Comparison of ENCODE assay signal across 8 cellular contexts in genomic region chr2:96485751-96486643, GRCh38. TPM values are rescaled to one million over a fixed set of nuclear protein-coding genes. Genes with fewer than 3 reads are reported as not detected.
DNase-seq lines count a peak whose midpoint lies in the region; ATAC-seq and TF ChIP-seq lines count a peak whose summit lies in the region.

No MANE protein-coding gene starts in this region.

- H3K4me1 ChIP-seq in iPS-20b (ENCODE audit: insufficient read depth, low read length) (0 out of 2 replicates have a peak, but pooled peaks cover 3% of the 10 kb centered on the region), spleen (peaks cover 3 to 28% (median 22%) of the 10 kb centered on the region in 6 donors)

- H3K27ac Mint-ChIP-seq in T-helper 2 cell treated with Interferon-gamma antibody and Interleukin-4, amounts not matched to agents 5 μg/mL and 100 μg/mL, for 36 hours, result peak overlapping the region; percentile 98

- H3K4me1 Mint-ChIP-seq in T-helper 2 cell treated with Interferon-gamma antibody and Interleukin-4, amounts not matched to agents 5 μg/mL and 100 μg/mL, for 36 hours (ENCODE audit: low read depth), result peaks cover 40% of the 10 kb centered on the region

- TF ChIP-seq POLR2A in spleen (IDR thresholded peaks at IDR 0.05), result peak in 2 of 3 donors; percentile 38 to 82

- no peaks in the 10 kb centered on the region for H3K9me3 ChIP-seq in iPS-20b (ENCODE audit: insufficient read depth, low read depth, low read length)
- H3K9me3 ChIP-seq in spleen, result no peaks in the 10 kb centered on the region

- H3K9me3 Mint-ChIP-seq in T-helper 2 cell treated with Interferon-gamma antibody and Interleukin-4, amounts not matched to agents 5 μg/mL and 100 μg/mL, for 36 hours, result no peaks in the 10 kb centered on the region

- H3K4me3 Mint-ChIP-seq in T-helper 2 cell treated with Interferon-gamma antibody and Interleukin-4, amounts not matched to agents 5 μg/mL and 100 μg/mL, for 36 hours, result peak overlapping the region; percentile 94

- H3K27ac ChIP-seq in HL-60 (replicated peaks) (no peak overlapping the region), iPS-20b (ENCODE audit: low read length) (no peak overlapping the region), spleen (peak overlapping the region; percentile 82 to 94 (median 88))

- intact Hi-C loops in spleen (cut with DNase I; ENCODE audit: low total_unique reads), result no loop called here

- H3K4me3 ChIP-seq in HL-60 (replicated peaks; ENCODE audit: insufficient read depth, low read length), result peak overlapping the region; percentile 30
- peak overlapping the region; percentile 12 for H3K4me3 ChIP-seq in astrocyte of the cerebellum (ENCODE audit: low read depth, low read length)
- peak overlapping the region; percentile 38; the same call in 1 of the 2 replicates for H3K4me3 ChIP-seq in iPS-20b (ENCODE audit: low read length)
- peak overlapping the region; percentile 30 to 66 (median 40) for H3K4me3 ChIP-seq in spleen

- peak overlapping the region; percentile 42; the same call in 1 of the 2 replicates for H3K9ac ChIP-seq in iPS-20b (ENCODE audit: low read depth, low read length)

- H3K36me3 ChIP-seq in iPS-20b (ENCODE audit: insufficient read depth, low read depth, low read length), result no peaks in the 10 kb centered on the region
- H3K36me3 ChIP-seq in spleen, result no peaks in the 10 kb centered on the region

- H3K27me3 Mint-ChIP-seq in T-helper 2 cell treated with Interferon-gamma antibody and Interleukin-4, amounts not matched to agents 5 μg/mL and 100 μg/mL, for 36 hours (ENCODE audit: low read depth), result no peaks in the 10 kb centered on the region

- WGBS in spleen, 5 donors, result 14 to 22% (median 19%) methylated on average over 31 to 33 of the region's 33 CpGs

- in situ Hi-C loops in astrocyte of the cerebellum (cut with HindIII; ENCODE audit: low sequenced_read_pairs), result no loop called here

- peak; percentile 56 for DNase-seq in COLO668 (lab: John Stamatoyannopoulos, UW; ENCODE audit: unreplicated experiment)
- DNase-seq in HL-60 (ENCODE audit: low read depth in 1 of 2, low spot score in 1 of 2), result peak; percentile 48 to 54
- peak; percentile 88 for DNase-seq in T-helper 2 cell treated with Interferon-gamma antibody and Interleukin-4, amounts not matched to agents 5 μg/mL and 100 μg/mL, for 36 hours (ENCODE audit: low spot score)
- DNase-seq in astrocyte of the cerebellum (ENCODE audit: low read depth), result peak; percentile 73
- DNase-seq in spleen, result peak; percentile 92
- DNase-seq in NCI-H82 treated with DMSO at 0.1 percent for 48 hours (lab: John Stamatoyannopoulos, UW; ENCODE audit: unreplicated experiment), result no peak

- H3K27me3 ChIP-seq in HL-60 (ENCODE audit: insufficient read depth, poor library complexity, severe bottlenecking) (no peaks in the 10 kb centered on the region), iPS-20b (ENCODE audit: insufficient read depth, low read length) (peaks cover 8% of the 10 kb centered on the region; the same call in 1 of the 2 replicates), spleen (replicated peaks in 1 of 7) (no peaks in the 10 kb centered on the region)

- TF ChIP-seq CTCF in HL-60 (IDR thresholded peaks at IDR 0.05; ENCODE audit: insufficient read depth, low read length) (no peak), astrocyte of the cerebellum (IDR thresholded peaks at IDR 0.05; ENCODE audit: low read depth, low read length, missing control alignments) (no peak), spleen (IDR thresholded peaks at IDR 0.05 in 8 of 11, conservative IDR thresholded peaks at IDR 0.05 in 3 of 11) (no peak)

- peaks cover 4% of the 10 kb centered on the region for H3K36me3 Mint-ChIP-seq in T-helper 2 cell treated with Interferon-gamma antibody and Interleukin-4, amounts not matched to agents 5 μg/mL and 100 μg/mL, for 36 hours (ENCODE audit: low read depth)

- peak; percentile 89 for ATAC-seq in GM19467 (IDR thresholded peaks at IDR 0.05; ENCODE audit: unreplicated experiment)

RNA-seq across cellular contexts. Expression of gene NEURL3, which starts 19.2 kb away (rescaled TPM):
- total RNA-seq in spleen, result under 1 TPM in 5 of 7 donors, not detected in 2; 0.32 to 0.98 (median 0.49) TPM
- polyA plus RNA-seq in spleen, result 1 to 10 TPM in 1 of 3 donors, under 1 TPM in 2; 0.35 to 1.2 (median 0.79) TPM

RNA-seq across cellular contexts. Expression of gene ARID5A, which starts 50.6 kb away (rescaled TPM):
- total RNA-seq in spleen, result 100 to 1,000 TPM in 1 of 7 donors, 10 to 100 TPM in 6; 41.2 to 121 (median 52.8) TPM
- 10 to 100 TPM; 30.8 to 37.2 (median 35.4) TPM for polyA plus RNA-seq in spleen

Comparison
In these comparisons a context has a peak if more than half of its experiments do, and no peak if none do; other contexts are left out.
1. H3K27ac ChIP-seq: peak in spleen (8 of 8); none in HL-60 (single experiment) and iPS-20b (single experiment).
2. Peak in every context shown above with its lines, with median percentiles within 50 percentile points of each other: H3K4me3 ChIP-seq.